17 cellular contexts compared by ENCODE assay signal in genomic region chr18:58942486-58942885, GRCh38.
A peak's percentile ranks its signal among the peaks of the same experiment; 100 is the strongest.
DNase-seq lines count a peak whose midpoint lies in the region; ATAC-seq and TF ChIP-seq lines count a peak whose summit lies in the region.
"Had no signal": no experiment of that assay in that cellular context is flagged by ENCODE, and none has a peak within 500 bp of the region (broad histone marks: within the 10 kb centered on the region; RNA-seq: fewer than 3 reads in every experiment).

No MANE protein-coding gene starts in this region.

- TF ChIP-seq POLR2A in thyroid gland (IDR thresholded peaks at IDR 0.05), result no peak

- BruUV-seq in OCI-LY7 (replicated peaks; lab: Mats Ljungman, UMichigan), result no TSS peak

- no peaks in the 10 kb centered on the region for H4K20me1 ChIP-seq in OCI-LY7 (ENCODE audit: insufficient read depth, low read length)

- DNase-seq in cardiac muscle cell (ENCODE audit: low read depth in 1 of 2, low spot score in 1 of 2) (no peak), Right ventricle myocardium inferior (ENCODE audit: missing footprints) (no peak), OCI-LY7 (ENCODE audit: low spot score) (no peak), epithelial cell of esophagus (ENCODE audit: low read depth) (peak; percentile 13), thyroid gland (peak; percentile 38 to 66), MV-4-11 (lab: John Stamatoyannopoulos, UW) (no peak)
- DNase-seq in naive thymus-derived CD4-positive, alpha-beta T cell, result no peak
- DNase-seq in stimulated activated CD4-positive, alpha-beta T cell treated with anti-CD3 and anti-CD28 coated beads, Interleukin-4, amount 100 ng/mL, for 1 hour, result no peak
- DNase-seq: activated CD4-positive, CD25-positive, alpha-beta regulatory T cell; activated CD8-positive, alpha-beta memory T cell treated with anti-CD3 and anti-CD28 coated beads, Interleukin-2, amount 50 U/mL, for 4 hours; activated naive CD4-positive, alpha-beta T cell treated with anti-CD3 and anti-CD28 coated beads, Interleukin-2, amount 50 U/mL, for 16 hours; COR-L47; KG1 had no signal

- H3K27me3 Mint-ChIP-seq in naive thymus-derived CD4-positive, alpha-beta T cell, result peaks cover 5 to 37% (median 14%) of the 10 kb centered on the region in 5 donors
- H3K27me3 Mint-ChIP-seq: central memory CD8-positive, alpha-beta T cell had no signal

- H3K4me1 Mint-ChIP-seq in naive thymus-derived CD4-positive, alpha-beta T cell, result peaks cover 0 to 3% (median 0%) of the 10 kb centered on the region in 7 donors

- ATAC-seq in Right ventricle myocardium inferior, result no peak
- no peak for ATAC-seq in naive thymus-derived CD4-positive, alpha-beta T cell

- no peaks in the 10 kb centered on the region for H3K9me2 ChIP-seq in OCI-LY7 (ENCODE audit: insufficient read depth, low read length)

- intact Hi-C loops in Right ventricle myocardium inferior (cut with DNase I) (no loop called here), OCI-LY7 (cut with micrococcal nuclease; ENCODE audit: unreplicated experiment) (no loop called here), thyroid gland (cut with DNase I) (no loop called here)
- intact Hi-C loops in naive thymus-derived CD4-positive, alpha-beta T cell (cut with micrococcal nuclease), result no loop called here

- no peak overlapping the region for H3K27ac Mint-ChIP-seq in naive thymus-derived CD4-positive, alpha-beta T cell
- H3K27ac Mint-ChIP-seq: stimulated activated naive CD8-positive, alpha-beta T cell treated with anti-CD3 and anti-CD28 coated beads, Interleukin-15, Interleukin-2, amounts not matched to agents 100 ng/mL and 50 ng/mL, for 24 hours had no signal

- WGBS in thyroid gland, 2 donors, result 49 to 54% methylated on average over 4 of the region's 4 CpGs

- CTCF ChIA-PET in OCI-LY7 (lab: Charles Lee; ENCODE audit: unreplicated experiment), result no interaction called here
- CTCF ChIA-PET in naive thymus-derived CD4-positive, alpha-beta T cell (lab: Charles Lee), result no interaction called here

- H3K36me3 ChIP-seq in cardiac muscle cell (peaks cover 15% of the 10 kb centered on the region), OCI-LY7 (ENCODE audit: insufficient read depth, low read length) (peaks cover 58% of the 10 kb centered on the region), thyroid gland (peaks cover 0 to 12% of the 10 kb centered on the region in 2 donors)
- no peaks in the 10 kb centered on the region for H3K36me3 ChIP-seq in naive thymus-derived CD4-positive, alpha-beta T cell (ENCODE audit: control insufficient read depth in 2 of 3, insufficient read depth in 3 of 3, low read length in 3 of 3)

- H3K27ac ChIP-seq in cardiac muscle cell, result peak overlapping the region; percentile 9
- no peak overlapping the region for H3K27ac ChIP-seq in OCI-LY7 (ENCODE audit: low read depth, low read length, poor library complexity, severe bottlenecking)
- H3K27ac ChIP-seq in thyroid gland, result peak overlapping the region; percentile 56 to 81 (median 57)
- H3K27ac ChIP-seq in naive thymus-derived CD4-positive, alpha-beta T cell (ENCODE audit: low read depth, low read length), result no peak overlapping the region
- H3K27ac ChIP-seq: SJSA1 had no signal

- H2AFZ ChIP-seq in OCI-LY7 (ENCODE audit: low read length), result no peak overlapping the region

- H3K27me3 ChIP-seq in cardiac muscle cell, result no peaks in the 10 kb centered on the region
- H3K27me3 ChIP-seq in thyroid gland, result no peaks in the 10 kb centered on the region
- H3K27me3 ChIP-seq in naive thymus-derived CD4-positive, alpha-beta T cell (ENCODE audit: control insufficient read depth in 2 of 2, insufficient read depth in 2 of 2, low read length in 2 of 2), result no peaks in the 10 kb centered on the region
- H3K27me3 ChIP-seq: SJSA1 had no signal

- peaks cover 5% of the 10 kb centered on the region for H3K4me1 ChIP-seq in cardiac muscle cell (ENCODE audit: low read depth)
- peaks cover 40% of the 10 kb centered on the region for H3K4me1 ChIP-seq in OCI-LY7 (ENCODE audit: insufficient read depth, low read length, poor library complexity, severe bottlenecking)
- H3K4me1 ChIP-seq in thyroid gland, result peaks cover 32 to 33% of the 10 kb centered on the region in 2 donors
- H3K4me1 ChIP-seq in naive thymus-derived CD4-positive, alpha-beta T cell (ENCODE audit: control insufficient read depth in 2 of 2, insufficient read depth in 2 of 2, low read length in 2 of 2), result no peaks in the 10 kb centered on the region

- H3K9me3 Mint-ChIP-seq in naive thymus-derived CD4-positive, alpha-beta T cell, result peaks cover 0 to 6% (median 0%) of the 10 kb centered on the region in 11 donors
- H3K9me3 Mint-ChIP-seq: central memory CD8-positive, alpha-beta T cell; stimulated activated naive CD8-positive, alpha-beta T cell treated with anti-CD3 and anti-CD28 coated beads, Interleukin-15, Interleukin-2, amounts not matched to agents 100 ng/mL and 50 ng/mL, for 24 hours had no signal

- H3K9me3 ChIP-seq in cardiac muscle cell (ENCODE audit: low read depth) (no peaks in the 10 kb centered on the region), OCI-LY7 (ENCODE audit: low read length) (no peaks in the 10 kb centered on the region), thyroid gland (no peaks in the 10 kb centered on the region)
- no peaks in the 10 kb centered on the region for H3K9me3 ChIP-seq in naive thymus-derived CD4-positive, alpha-beta T cell (ENCODE audit: control insufficient read depth in 2 of 3, low read length in 3 of 3)
- H3K9me3 ChIP-seq: SJSA1 had no signal

- no peaks in the 10 kb centered on the region for H3K79me2 ChIP-seq in OCI-LY7 (ENCODE audit: insufficient read depth, low read depth, low read length)

- peaks cover 0 to 15% (median 0%) of the 10 kb centered on the region in 5 donors for H3K36me3 Mint-ChIP-seq in naive thymus-derived CD4-positive, alpha-beta T cell

- TF ChIP-seq CTCF in cardiac muscle cell (IDR thresholded peaks at IDR 0.05; ENCODE audit: low read depth, low read length), result no peak
- no peak for TF ChIP-seq CTCF in OCI-LY7 (conservative IDR thresholded peaks at IDR 0.05; ENCODE audit: low read length)
- no peak for TF ChIP-seq CTCF in epithelial cell of esophagus (IDR thresholded peaks at IDR 0.05; ENCODE audit: insufficient read depth, low read depth, low read length, missing control alignments)
- TF ChIP-seq CTCF in thyroid gland (IDR thresholded peaks at IDR 0.05), result no peak

- no peak overlapping the region for H3K4me3 Mint-ChIP-seq in naive thymus-derived CD4-positive, alpha-beta T cell
- H3K4me3 Mint-ChIP-seq: central memory CD8-positive, alpha-beta T cell; nephron; stimulated activated naive CD8-positive, alpha-beta T cell treated with anti-CD3 and anti-CD28 coated beads, Interleukin-15, Interleukin-2, amounts not matched to agents 100 ng/mL and 50 ng/mL, for 24 hours had no signal

- H3K4me3 ChIP-seq in cardiac muscle cell (no peak overlapping the region), OCI-LY7 (ENCODE audit: low read depth, low read length, poor library complexity, severe bottlenecking) (no peak overlapping the region), epithelial cell of esophagus (ENCODE audit: low read length) (no peak overlapping the region), thyroid gland (replicated peaks in 1 of 3) (no peak overlapping the region)
- H3K4me3 ChIP-seq in naive thymus-derived CD4-positive, alpha-beta T cell (ENCODE audit: low read length), result no peak overlapping the region
- H3K4me3 ChIP-seq: SJSA1 had no signal

- peak overlapping the region; percentile 17; the same call in 1 of the 2 replicates for H3K4me2 ChIP-seq in OCI-LY7 (ENCODE audit: low read length)

- POLR2A ChIA-PET in OCI-LY7 (lab: Charles Lee), result no interaction called here
- POLR2A ChIA-PET in naive thymus-derived CD4-positive, alpha-beta T cell (lab: Charles Lee), result no interaction called here

Comparison
In these comparisons a context has a peak if more than half of its experiments do, and no peak if none do; other contexts are left out.
1. DNase-seq: peak in epithelial cell of esophagus (single experiment) and thyroid gland (2 of 2); none in cardiac muscle cell (0 of 2), Right ventricle myocardium inferior (single experiment), OCI-LY7 (single experiment), naive thymus-derived CD4-positive, alpha-beta T cell (0 of 9), MV-4-11 (single experiment) and stimulated activated CD4-positive, alpha-beta T cell treated with anti-CD3 and anti-CD28 coated beads, Interleukin-4, amount 100 ng/mL, for 1 hour (single experiment).
2. H3K27ac ChIP-seq: peak in cardiac muscle cell (single experiment) and thyroid gland (3 of 3); none in OCI-LY7 (single experiment) and naive thymus-derived CD4-positive, alpha-beta T cell (single experiment).